ENCODE assay signal across 1 cellular context in the genomic region with DNA sequence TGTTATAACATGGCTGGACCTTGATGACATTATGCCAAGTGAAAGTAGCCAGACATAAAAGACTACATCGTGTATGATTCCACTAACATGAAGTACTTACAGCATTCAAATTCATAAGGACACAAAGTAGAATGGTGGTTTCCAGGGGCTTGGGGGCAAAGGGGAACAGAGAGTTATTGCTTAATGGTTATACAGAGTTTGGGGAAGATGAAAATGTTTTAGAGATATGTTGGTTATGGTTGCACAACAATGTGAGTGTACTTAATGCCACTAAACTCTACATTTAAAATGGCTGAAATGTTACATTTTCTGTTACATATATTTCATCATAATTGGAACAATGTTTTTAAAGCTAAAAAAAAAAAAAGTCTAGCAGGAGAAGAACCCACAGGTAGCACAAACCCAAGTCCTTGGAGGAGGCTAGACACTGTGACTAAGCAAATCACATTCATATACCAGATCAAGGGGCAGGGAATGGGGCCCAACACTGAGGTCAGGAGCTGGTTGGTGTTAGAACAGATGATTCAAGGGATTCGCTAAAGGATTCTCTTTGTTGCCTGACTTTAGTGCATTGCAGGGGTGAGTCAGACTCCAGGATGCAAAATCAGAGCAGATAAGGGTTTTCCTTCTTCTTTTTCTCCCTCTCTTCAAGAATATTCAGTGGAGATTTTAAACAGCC.
TF ChIP-seq lines count a peak whose summit lies in the region.

No MANE protein-coding gene starts in this region.

TF ChIP-seq in K562, 482 proteins besides CTCF, POLR2A, EP300 and RAD21 (continued from another document):
- TF ChIP-seq, protein P1, sequence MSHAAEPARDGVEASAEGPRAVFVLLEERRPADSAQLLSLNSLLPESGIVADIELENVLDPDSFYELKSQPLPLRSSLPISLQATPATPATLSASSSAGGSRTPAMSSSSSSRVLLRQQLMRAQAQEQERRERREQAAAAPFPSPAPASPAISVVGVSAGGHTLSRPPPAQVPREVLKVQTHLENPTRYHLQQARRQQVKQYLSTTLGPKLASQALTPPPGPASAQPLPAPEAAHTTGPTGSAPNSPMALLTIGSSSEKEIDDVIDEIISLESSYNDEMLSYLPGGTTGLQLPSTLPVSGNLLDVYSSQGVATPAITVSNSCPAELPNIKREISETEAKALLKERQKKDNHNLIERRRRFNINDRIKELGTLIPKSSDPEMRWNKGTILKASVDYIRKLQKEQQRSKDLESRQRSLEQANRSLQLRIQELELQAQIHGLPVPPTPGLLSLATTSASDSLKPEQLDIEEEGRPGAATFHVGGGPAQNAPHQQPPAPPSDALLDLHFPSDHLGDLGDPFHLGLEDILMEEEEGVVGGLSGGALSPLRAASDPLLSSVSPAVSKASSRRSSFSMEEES (CRISPR knock-in tag; IDR thresholded peaks at IDR 0.05): no peak
- TF ChIP-seq, protein P2, sequence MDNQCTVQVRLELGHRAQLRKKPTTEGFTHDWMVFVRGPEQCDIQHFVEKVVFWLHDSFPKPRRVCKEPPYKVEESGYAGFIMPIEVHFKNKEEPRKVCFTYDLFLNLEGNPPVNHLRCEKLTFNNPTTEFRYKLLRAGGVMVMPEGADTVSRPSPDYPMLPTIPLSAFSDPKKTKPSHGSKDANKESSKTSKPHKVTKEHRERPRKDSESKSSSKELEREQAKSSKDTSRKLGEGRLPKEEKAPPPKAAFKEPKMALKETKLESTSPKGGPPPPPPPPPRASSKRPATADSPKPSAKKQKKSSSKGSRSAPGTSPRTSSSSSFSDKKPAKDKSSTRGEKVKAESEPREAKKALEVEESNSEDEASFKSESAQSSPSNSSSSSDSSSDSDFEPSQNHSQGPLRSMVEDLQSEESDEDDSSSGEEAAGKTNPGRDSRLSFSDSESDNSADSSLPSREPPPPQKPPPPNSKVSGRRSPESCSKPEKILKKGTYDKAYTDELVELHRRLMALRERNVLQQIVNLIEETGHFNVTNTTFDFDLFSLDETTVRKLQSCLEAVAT (IDR thresholded peaks at IDR 0.05): no peak
- TF ChIP-seq SUPT5H (IDR thresholded peaks at IDR 0.05) (no peak), TCF3 (CRISPR knock-in tag; IDR thresholded peaks at IDR 0.05) (no peak), CEBPG (CRISPR knock-in tag; IDR thresholded peaks at IDR 0.05) (no peak), CEBPG (tag; conservative IDR thresholded peaks at IDR 0.05 in 1 of 2, IDR thresholded peaks at IDR 0.05 in 1 of 2) (peak; percentile 49 to 64; a peak in 3 of 4 replicates), BCL6 (CRISPR knock-in tag; IDR thresholded peaks at IDR 0.05) (no peak), ZNF24 (IDR thresholded peaks at IDR 0.05) (no peak), ZEB2 (IDR thresholded peaks at IDR 0.05) (no peak), ZNF224 (CRISPR knock-in tag; IDR thresholded peaks at IDR 0.05) (no peak), BRCA1 (IDR thresholded peaks at IDR 0.05) (no peak), BRCA1 (CRISPR knock-in tag; IDR thresholded peaks at IDR 0.05) (no peak)
- TF ChIP-seq, protein P3, sequence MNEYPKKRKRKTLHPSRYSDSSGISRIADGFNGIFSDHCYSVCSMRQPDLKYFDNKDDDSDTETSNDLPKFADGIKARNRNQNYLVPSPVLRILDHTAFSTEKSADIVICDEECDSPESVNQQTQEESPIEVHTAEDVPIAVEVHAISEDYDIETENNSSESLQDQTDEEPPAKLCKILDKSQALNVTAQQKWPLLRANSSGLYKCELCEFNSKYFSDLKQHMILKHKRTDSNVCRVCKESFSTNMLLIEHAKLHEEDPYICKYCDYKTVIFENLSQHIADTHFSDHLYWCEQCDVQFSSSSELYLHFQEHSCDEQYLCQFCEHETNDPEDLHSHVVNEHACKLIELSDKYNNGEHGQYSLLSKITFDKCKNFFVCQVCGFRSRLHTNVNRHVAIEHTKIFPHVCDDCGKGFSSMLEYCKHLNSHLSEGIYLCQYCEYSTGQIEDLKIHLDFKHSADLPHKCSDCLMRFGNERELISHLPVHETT (CRISPR knock-in tag; conservative IDR thresholded peaks at IDR 0.05 in 1 of 2, IDR thresholded peaks at IDR 0.05 in 1 of 2): no peak
- TF ChIP-seq, protein P4, sequence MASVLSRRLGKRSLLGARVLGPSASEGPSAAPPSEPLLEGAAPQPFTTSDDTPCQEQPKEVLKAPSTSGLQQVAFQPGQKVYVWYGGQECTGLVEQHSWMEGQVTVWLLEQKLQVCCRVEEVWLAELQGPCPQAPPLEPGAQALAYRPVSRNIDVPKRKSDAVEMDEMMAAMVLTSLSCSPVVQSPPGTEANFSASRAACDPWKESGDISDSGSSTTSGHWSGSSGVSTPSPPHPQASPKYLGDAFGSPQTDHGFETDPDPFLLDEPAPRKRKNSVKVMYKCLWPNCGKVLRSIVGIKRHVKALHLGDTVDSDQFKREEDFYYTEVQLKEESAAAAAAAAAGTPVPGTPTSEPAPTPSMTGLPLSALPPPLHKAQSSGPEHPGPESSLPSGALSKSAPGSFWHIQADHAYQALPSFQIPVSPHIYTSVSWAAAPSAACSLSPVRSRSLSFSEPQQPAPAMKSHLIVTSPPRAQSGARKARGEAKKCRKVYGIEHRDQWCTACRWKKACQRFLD (CRISPR knock-in tag; IDR thresholded peaks at IDR 0.05): no peak
